26 cellular contexts compared by ENCODE assay signal in the genomic region with DNA sequence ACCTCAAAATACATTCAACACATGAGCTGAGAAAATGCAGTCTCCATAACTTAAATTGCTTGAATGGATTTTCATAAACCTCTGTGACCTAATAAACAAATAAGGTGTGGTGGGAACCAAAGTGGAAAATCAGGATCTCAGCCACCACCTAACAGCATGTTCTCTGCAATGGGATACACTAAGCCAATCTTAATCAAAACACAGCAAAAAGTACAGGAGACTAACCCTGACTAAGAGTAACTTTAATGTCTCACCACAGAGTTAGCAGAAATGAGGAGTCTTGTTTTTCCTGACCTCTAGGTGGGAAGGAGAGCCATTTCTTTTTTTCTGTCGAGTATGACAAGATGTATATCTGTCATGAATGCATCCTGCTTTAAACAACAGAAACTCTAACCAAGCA. TPM values are rescaled to one million over a fixed set of nuclear protein-coding genes. Genes with fewer than 3 reads are reported as not detected.
A peak's percentile ranks its signal among the peaks of the same experiment; 100 is the strongest.
DNase-seq lines count a peak whose midpoint lies in the region; ATAC-seq and TF ChIP-seq lines count a peak whose summit lies in the region.
"Had no signal": no experiment of that assay in that cellular context is flagged by ENCODE, and none has a peak within 500 bp of the region (broad histone marks: within the 10 kb centered on the region; RNA-seq: fewer than 3 reads in every experiment).

No MANE protein-coding gene starts in this region.

- POLR2A ChIA-PET in MCF 10A (lab: Yijun Ruan, JAX) = interaction anchor here (0.9 kb wide), 1 partner anchor 47 kb away, joined by 4 read pairs; no protein-coding TSS in a partner anchor

- no peaks in the 10 kb centered on the region for H3K36me3 ChIP-seq in mammary epithelial cell (ENCODE audit: insufficient read depth, low read length)
- H3K36me3 ChIP-seq in effector memory CD4-positive, alpha-beta T cell (ENCODE audit: control insufficient read depth, insufficient read depth, low read length) = no peaks in the 10 kb centered on the region
- H3K36me3 ChIP-seq: colonic mucosa, uterus had no signal

- H2AFZ ChIP-seq in mammary epithelial cell (ENCODE audit: low read depth, low read length) = peak overlapping the region; percentile 14
- H2AFZ ChIP-seq: GM23338 had no signal

- no peaks in the 10 kb centered on the region for H3K27me3 ChIP-seq in mammary epithelial cell (ENCODE audit: insufficient read depth, low read length)
- no peaks in the 10 kb centered on the region for H3K27me3 ChIP-seq in effector memory CD4-positive, alpha-beta T cell (replicated peaks; ENCODE audit: control insufficient read depth, insufficient read depth, low read length, poor library complexity, severe bottlenecking)
- H3K27me3 ChIP-seq: colonic mucosa, uterus had no signal

- BruUV-seq in mammary epithelial cell (replicated peaks; lab: Mats Ljungman, UMichigan) (no TSS peak), MCF 10A (replicated peaks; lab: Mats Ljungman, UMichigan) (no TSS peak)

- H3K9me3 ChIP-seq in mammary epithelial cell (replicated peaks; ENCODE audit: insufficient read depth, low read length) = no peaks in the 10 kb centered on the region
- H3K9me3 ChIP-seq in effector memory CD4-positive, alpha-beta T cell (ENCODE audit: control insufficient read depth, low read length) = no peaks in the 10 kb centered on the region
- H3K9me3 ChIP-seq: colonic mucosa, uterus had no signal

- peak overlapping the region; percentile 39 for H3K4me2 ChIP-seq in mammary epithelial cell (ENCODE audit: insufficient read depth, low read depth, low read length)
- H3K4me2 ChIP-seq: GM23338 had no signal

- DNase-seq in mammary epithelial cell = peak; percentile 79
- no peak for DNase-seq in MCF 10A (ENCODE audit: unreplicated experiment)
- DNase-seq in epithelial cell of esophagus (ENCODE audit: low read depth) = peak; percentile 93
- DNase-seq in kidney glomerular epithelial cell (lab: John Stamatoyannopoulos, UW) = peak; percentile 26
- DNase-seq in NCI-H1092 (lab: John Stamatoyannopoulos, UW) = no peak
- DNase-seq in Ammon's horn (ENCODE audit: low spot score) = no peak
- no peak for DNase-seq in effector memory CD4-positive, alpha-beta T cell
- DNase-seq: activated CD4-positive, alpha-beta memory T cell treated with anti-CD3 and anti-CD28 coated beads, Interleukin-2, amount 10 ng/mL, durations not matched to agents 7 days and 5 days; activated CD8-positive, alpha-beta memory T cell treated with anti-CD3 and anti-CD28 coated beads, Interleukin-2, amount 50 U/mL, for 48 hours; activated naive CD4-positive, alpha-beta T cell treated with anti-CD3 and anti-CD28 coated beads, Interleukin-2, amount 10 ng/mL, durations not matched to agents 7 days and 5 days; amygdala; CD4-positive, alpha-beta T cell; colonic mucosa; endodermal cell; head of caudate nucleus; mesenchymal stem cell; NCI-H1105; NCI-H2029 treated with DMSO at 0.1 percent for 48 hours; stimulated activated CD4-positive, alpha-beta T cell treated with anti-CD3 and anti-CD28 coated beads, Interleukin-15, amount 100 ng/mL, for 24 hours; stimulated activated naive B cell treated with anti-CD40 and anti-IgM and Interleukin-4, amounts not matched to agents 10 μg/mL and 1 μg/mL and 100 μg/mL, for 72 hours; T-helper 1 cell; uterus had no signal

- in situ Hi-C loops in mammary epithelial cell (cut with MboI; ENCODE audit: low sequenced_read_pairs in 2 of 2) = no loop called here

- no peaks in the 10 kb centered on the region for H3K9me3 Mint-ChIP-seq in MCF 10A (ENCODE audit: unreplicated experiment)
- H3K9me3 Mint-ChIP-seq: activated CD4-positive, alpha-beta memory T cell treated with anti-CD3 and anti-CD28 coated beads, Interleukin-2, amount 10 ng/mL, durations not matched to agents 7 days and 5 days; activated naive CD4-positive, alpha-beta T cell treated with anti-CD3 and anti-CD28 coated beads, Interleukin-2, amount 10 ng/mL, durations not matched to agents 7 days and 5 days; CD4-positive, alpha-beta T cell; endodermal cell; GM23338; stimulated activated naive B cell treated with anti-CD40 and anti-IgM and Interleukin-4, amounts not matched to agents 10 μg/mL and 1 μg/mL and 100 μg/mL, for 72 hours had no signal

- H3K27me3 Mint-ChIP-seq in MCF 10A (ENCODE audit: insufficient read depth, unreplicated experiment) = no peaks in the 10 kb centered on the region

- WGBS in mammary epithelial cell (ENCODE audit: low coverage, missing lambda C conversion rate) = 7% methylated on average over 1 of the region's 1 CpG

- TF ChIP-seq CTCF in mammary epithelial cell (conservative IDR thresholded peaks at IDR 0.05 in 1 of 2, IDR thresholded peaks at IDR 0.05 in 1 of 2; ENCODE audit: extremely low read depth in 1 of 2, insufficient read depth in 1 of 2, low read depth in 1 of 2, low read length in 2 of 2) (no peak), MCF 10A (IDR thresholded peaks at IDR 0.05; ENCODE audit: unreplicated experiment) (no peak), epithelial cell of esophagus (IDR thresholded peaks at IDR 0.05; ENCODE audit: insufficient read depth, low read depth, low read length, missing control alignments) (no peak)

- H3K4me3 Mint-ChIP-seq in MCF 10A (ENCODE audit: unreplicated experiment) = no peak overlapping the region
- H3K4me3 Mint-ChIP-seq: activated CD4-positive, alpha-beta memory T cell treated with anti-CD3 and anti-CD28 coated beads, Interleukin-2, amount 10 ng/mL, durations not matched to agents 7 days and 5 days; activated naive CD4-positive, alpha-beta T cell treated with anti-CD3 and anti-CD28 coated beads, Interleukin-2, amount 10 ng/mL, durations not matched to agents 7 days and 5 days; CD4-positive, alpha-beta T cell; endodermal cell; GM23338; stimulated activated naive B cell treated with anti-CD40 and anti-IgM and Interleukin-4, amounts not matched to agents 10 μg/mL and 1 μg/mL and 100 μg/mL, for 72 hours had no signal

- H3K4me3 ChIP-seq in mammary epithelial cell (replicated peaks in 1 of 3; ENCODE audit: insufficient read depth in 1 of 3, low read depth in 2 of 3, low read length in 3 of 3) (no peak overlapping the region), epithelial cell of esophagus (ENCODE audit: low read length) (no peak overlapping the region)
- H3K4me3 ChIP-seq in effector memory CD4-positive, alpha-beta T cell (ENCODE audit: insufficient read depth, low read depth, low read length, poor library complexity, severe bottlenecking) = no peak overlapping the region
- H3K4me3 ChIP-seq: colonic mucosa, GM23338, uterus had no signal

- no peak for ATAC-seq in GM19328 (IDR thresholded peaks at IDR 0.05; ENCODE audit: unreplicated experiment)
- ATAC-seq: activated CD4-positive, CD25-positive, alpha-beta regulatory T cell treated with anti-CD3 and anti-CD28 coated beads, Interleukin-2, amount 50 U/mL, for 24 hours; GM23338; left lobe of liver; stimulated activated naive B cell treated with anti-CD40 and anti-IgM and Interleukin-4, amounts not matched to agents 10 μg/mL and 1 μg/mL and 100 μg/mL, for 72 hours had no signal

- intact Hi-C loops in mammary epithelial cell (cut with micrococcal nuclease) (no loop called here), MCF 10A (cut with micrococcal nuclease) (no loop called here)

- dilution Hi-C loops in mammary epithelial cell (cut with HindIII; ENCODE audit: low sequenced_read_pairs) = no loop called here

- H3K4me1 ChIP-seq in mammary epithelial cell (ENCODE audit: insufficient read depth, low read length) = peaks cover 54% of the 10 kb centered on the region
- H3K4me1 ChIP-seq in effector memory CD4-positive, alpha-beta T cell (ENCODE audit: control insufficient read depth, insufficient read depth, low read length, poor library complexity, severe bottlenecking) = no peaks in the 10 kb centered on the region
- H3K4me1 ChIP-seq: colonic mucosa, uterus had no signal

- no peaks in the 10 kb centered on the region for H3K79me2 ChIP-seq in mammary epithelial cell (ENCODE audit: insufficient read depth, low read length)

- peak overlapping the region; percentile 67 for H3K27ac ChIP-seq in mammary epithelial cell (ENCODE audit: insufficient read depth, low read depth, low read length)
- no peak overlapping the region for H3K27ac ChIP-seq in effector memory CD4-positive, alpha-beta T cell (ENCODE audit: insufficient read depth, low read length, poor library complexity, severe bottlenecking)
- H3K27ac ChIP-seq: colonic mucosa, uterus had no signal

- no peak overlapping the region for H3K9ac ChIP-seq in mammary epithelial cell (ENCODE audit: insufficient read depth, low read length)

- no peaks in the 10 kb centered on the region for H3K36me3 Mint-ChIP-seq in MCF 10A (ENCODE audit: insufficient read depth, unreplicated experiment)
- H3K36me3 Mint-ChIP-seq: activated naive CD4-positive, alpha-beta T cell treated with anti-CD3 and anti-CD28 coated beads, Interleukin-2, amount 10 ng/mL, durations not matched to agents 7 days and 5 days; stimulated activated naive B cell treated with anti-CD40 and anti-IgM and Interleukin-4, amounts not matched to agents 10 μg/mL and 1 μg/mL and 100 μg/mL, for 72 hours had no signal

- H3K27ac Mint-ChIP-seq in MCF 10A (ENCODE audit: low read depth, unreplicated experiment) = no peak overlapping the region
- H3K27ac Mint-ChIP-seq: activated CD4-positive, alpha-beta memory T cell treated with anti-CD3 and anti-CD28 coated beads, Interleukin-2, amount 10 ng/mL, durations not matched to agents 7 days and 5 days; activated naive CD4-positive, alpha-beta T cell treated with anti-CD3 and anti-CD28 coated beads, Interleukin-2, amount 10 ng/mL, durations not matched to agents 7 days and 5 days; CD4-positive, alpha-beta T cell; endodermal cell; GM23338; stimulated activated naive B cell treated with anti-CD40 and anti-IgM and Interleukin-4, amounts not matched to agents 10 μg/mL and 1 μg/mL and 100 μg/mL, for 72 hours had no signal

- CTCF ChIA-PET in mammary epithelial cell (lab: Charles Lee; ENCODE audit: low non-redundant PET) = no interaction called here
- CTCF ChIA-PET in MCF 10A (lab: Yijun Ruan, JAX) = interaction anchor here (0.9 to 1.6 kb wide), 2 partner anchors 20 to 49 kb away, joined by 3 to 4 read pairs; no protein-coding TSS in a partner anchor

- peaks cover 22% of the 10 kb centered on the region for H3K4me1 Mint-ChIP-seq in MCF 10A (ENCODE audit: insufficient read depth, unreplicated experiment)
- H3K4me1 Mint-ChIP-seq: activated CD4-positive, alpha-beta memory T cell treated with anti-CD3 and anti-CD28 coated beads, Interleukin-2, amount 10 ng/mL, durations not matched to agents 7 days and 5 days; activated naive CD4-positive, alpha-beta T cell treated with anti-CD3 and anti-CD28 coated beads, Interleukin-2, amount 10 ng/mL, durations not matched to agents 7 days and 5 days; stimulated activated naive B cell treated with anti-CD40 and anti-IgM and Interleukin-4, amounts not matched to agents 10 μg/mL and 1 μg/mL and 100 μg/mL, for 72 hours had no signal

- H4K20me1 ChIP-seq in mammary epithelial cell (ENCODE audit: insufficient read depth, low read length) = no peaks in the 10 kb centered on the region

RNA-seq across cellular contexts. Expression of gene PLK2, which starts 48.5 kb away (rescaled TPM):
- total RNA-seq in mammary epithelial cell (100 to 1,000 TPM; 336 to 534 TPM), MCF 10A (2022) (38.3 and 55.1 TPM in 2 replicates)
- 73.2 TPM for polyA plus RNA-seq in mammary epithelial cell
- 301 TPM for polyA minus RNA-seq in mammary epithelial cell

Comparison
In these comparisons a context has a peak if more than half of its experiments do, and no peak if none do; other contexts are left out.
1. DNase-seq: peak in mammary epithelial cell (single experiment), epithelial cell of esophagus (single experiment) and kidney glomerular epithelial cell (single experiment); none in MCF 10A (single experiment), NCI-H1092 (single experiment), Ammon's horn (single experiment) and effector memory CD4-positive, alpha-beta T cell (0 of 3).